ENCODE assay signal across 1 cellular context in genomic region chr6:7615611-7616383, GRCh38.
TF ChIP-seq lines count a peak whose summit lies in the region.

No MANE protein-coding gene starts in this region.

TF ChIP-seq in liver, 16 proteins besides CTCF, POLR2A, EP300 and RAD21 (continued from another document):
- TF ChIP-seq, protein P1, sequence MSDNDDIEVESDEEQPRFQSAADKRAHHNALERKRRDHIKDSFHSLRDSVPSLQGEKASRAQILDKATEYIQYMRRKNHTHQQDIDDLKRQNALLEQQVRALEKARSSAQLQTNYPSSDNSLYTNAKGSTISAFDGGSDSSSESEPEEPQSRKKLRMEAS (IDR thresholded peaks at IDR 0.05), result no peak
- TF ChIP-seq ZBTB33 (IDR thresholded peaks at IDR 0.05) (no peak), EGR1 (IDR thresholded peaks at IDR 0.05; ENCODE audit: low read depth in 2 of 2) (no peak), GABPA (IDR thresholded peaks at IDR 0.05 in 1 of 2, conservative IDR thresholded peaks at IDR 0.05 in 1 of 2) (no peak), JUND (IDR thresholded peaks at IDR 0.05) (no peak), TAF1 (conservative IDR thresholded peaks at IDR 0.05) (no peak), YY1 (IDR thresholded peaks at IDR 0.05) (no peak), HNF4A (conservative IDR thresholded peaks at IDR 0.05) (no peak), NR2F2 (IDR thresholded peaks at IDR 0.05) (no peak), HNF4G (IDR thresholded peaks at IDR 0.05) (no peak), FOXA2 (IDR thresholded peaks at IDR 0.05) (no peak), RXRA (IDR thresholded peaks at IDR 0.05) (no peak), SP1 (IDR thresholded peaks at IDR 0.05) (no peak)
